9 cellular contexts compared by ENCODE assay signal in genomic region chr3:182729903-182730674, GRCh38.
DNase-seq lines count a peak whose midpoint lies in the region; ATAC-seq, FAIRE-seq and TF ChIP-seq lines count a peak whose summit lies in the region.
"Had no signal": no experiment of that assay in that cellular context is flagged by ENCODE, and none has a peak within 500 bp of the region (broad histone marks: within the 10 kb centered on the region; RNA-seq: fewer than 3 reads in every experiment).

No MANE protein-coding gene starts in this region.

- in situ Hi-C loops in GM13976 (cut with MboI; ENCODE audit: low sequenced_read_pairs, unreplicated experiment), result no loop called here

- CTCF ChIA-PET in activated CD8-positive, alpha-beta T cell treated with anti-CD3 and anti-CD28 coated beads for 36 hours (lab: Charles Lee), result interaction anchor here (0.9 to 1.3 kb wide), 3 partner anchors 16 to 20 kb away, joined by 3 read pairs; no protein-coding TSS in a partner anchor

- H3K27me3 Mint-ChIP-seq in activated CD8-positive, alpha-beta T cell treated with anti-CD3 and anti-CD28 coated beads for 36 hours, result peaks cover 8% of the 10 kb centered on the region

- peaks cover 11% of the 10 kb centered on the region for H3K4me1 Mint-ChIP-seq in activated CD8-positive, alpha-beta T cell treated with anti-CD3 and anti-CD28 coated beads for 36 hours (ENCODE audit: low read depth)

- no peaks in the 10 kb centered on the region for H3K9me3 Mint-ChIP-seq in activated CD8-positive, alpha-beta T cell treated with anti-CD3 and anti-CD28 coated beads for 36 hours

- peak overlapping the region; percentile 38 for H3K27ac Mint-ChIP-seq in activated CD8-positive, alpha-beta T cell treated with anti-CD3 and anti-CD28 coated beads for 36 hours

- intact Hi-C loops in activated CD8-positive, alpha-beta T cell treated with anti-CD3 and anti-CD28 coated beads for 36 hours (cut with micrococcal nuclease), result no loop called here

- POLR2A ChIA-PET in activated CD8-positive, alpha-beta T cell treated with anti-CD3 and anti-CD28 coated beads for 36 hours (lab: Charles Lee), result no interaction called here

- no peak for FAIRE-seq in urothelium cell line (lab: Jason Lieb, UNC)

- ATAC-seq in GM19455 (IDR thresholded peaks at IDR 0.05; ENCODE audit: unreplicated experiment) (peak; percentile 81), HG03095 (IDR thresholded peaks at IDR 0.05; ENCODE audit: unreplicated experiment) (peak; percentile 69)
- ATAC-seq in activated CD8-positive, alpha-beta T cell treated with anti-CD3 and anti-CD28 coated beads for 36 hours, result peak; percentile 17

- DNase-seq in GM13976 (ENCODE audit: low spot score) (peak; percentile 62), urothelium cell line (ENCODE audit: low spot score) (no peak), NCI-H1436 treated with DMSO at 0.1 percent for 48 hours (lab: John Stamatoyannopoulos, UW) (no peak), HuH-7 (ENCODE audit: low spot score) (no peak)
- DNase-seq in activated CD8-positive, alpha-beta T cell treated with anti-CD3 and anti-CD28 coated beads for 36 hours, result peak; percentile 23
- DNase-seq in activated T-cell treated with anti-CD3 and anti-CD28 coated beads, Interleukin-2, amount 50 U/mL, for 48 hours, result no peak
- DNase-seq: spleen had no signal

- no peaks in the 10 kb centered on the region for H3K36me3 Mint-ChIP-seq in activated CD8-positive, alpha-beta T cell treated with anti-CD3 and anti-CD28 coated beads for 36 hours (ENCODE audit: low read depth)

- H3K4me3 Mint-ChIP-seq in activated CD8-positive, alpha-beta T cell treated with anti-CD3 and anti-CD28 coated beads for 36 hours, result no peak overlapping the region

- TF ChIP-seq CTCF in GM13976 (IDR thresholded peaks at IDR 0.05; ENCODE audit: borderline replicate concordance, control extremely low read depth, extremely low read depth, insufficient read depth, missing control alignments), result no peak
- no peak for TF ChIP-seq CTCF in activated CD8-positive, alpha-beta T cell treated with anti-CD3 and anti-CD28 coated beads for 36 hours (IDR thresholded peaks at IDR 0.05)

Comparison
In these comparisons a context has a peak if more than half of its experiments do, and no peak if none do; other contexts are left out.
1. DNase-seq: peak in GM13976 (single experiment) and activated CD8-positive, alpha-beta T cell treated with anti-CD3 and anti-CD28 coated beads for 36 hours (single experiment); none in urothelium cell line (single experiment), activated T-cell treated with anti-CD3 and anti-CD28 coated beads, Interleukin-2, amount 50 U/mL, for 48 hours (0 of 2), NCI-H1436 treated with DMSO at 0.1 percent for 48 hours (single experiment) and HuH-7 (single experiment).
2. ATAC-seq: peak in every context shown above with its lines; median percentile 81 in GM19455; 69 in HG03095; 17 in activated CD8-positive, alpha-beta T cell treated with anti-CD3 and anti-CD28 coated beads for 36 hours.